Comparison of ENCODE assay signal across 8 cellular contexts in the genomic region with DNA sequence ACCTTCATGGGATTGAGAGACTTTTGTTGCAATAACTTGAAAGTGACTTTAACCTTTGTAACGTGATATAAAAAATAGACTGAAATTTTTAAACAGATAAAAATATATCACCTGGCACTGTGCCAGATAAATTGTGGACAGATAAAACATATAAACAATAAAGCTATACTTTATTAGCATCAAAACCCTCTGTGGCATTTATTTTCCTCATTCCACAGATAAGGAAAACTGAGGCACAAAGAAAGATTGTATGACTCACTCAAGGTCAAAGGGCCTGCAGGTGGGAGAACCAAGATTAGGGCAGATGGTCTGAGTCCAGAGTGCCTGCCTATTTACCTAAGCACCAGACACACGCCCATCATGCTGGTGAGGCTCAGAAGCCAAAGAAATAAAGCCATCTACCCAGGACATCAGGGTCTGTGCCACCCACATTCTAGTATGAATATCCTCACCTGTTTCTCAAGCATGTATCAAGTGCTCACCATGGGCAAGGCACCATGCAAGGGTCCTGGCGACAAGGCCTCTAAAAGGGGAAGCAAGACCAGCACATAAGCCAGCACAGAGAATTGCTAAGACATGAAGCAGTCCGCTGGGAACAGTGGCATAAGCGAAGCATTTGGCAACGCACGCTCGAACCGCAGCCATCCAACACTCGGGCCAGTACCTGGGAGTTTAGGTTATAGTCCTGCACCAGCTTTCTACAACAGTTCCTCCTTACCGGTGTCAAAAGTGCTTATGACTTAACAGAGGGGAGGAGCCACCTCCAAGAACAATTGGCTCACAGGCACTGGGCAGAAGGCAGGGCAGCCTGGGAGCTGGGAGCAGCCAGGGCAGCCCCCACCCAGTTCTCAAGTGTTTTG. TPM values are rescaled to one million over a fixed set of nuclear protein-coding genes. Genes with fewer than 3 reads are reported as not detected.
DNase-seq lines count a peak whose midpoint lies in the region; ATAC-seq and TF ChIP-seq lines count a peak whose summit lies in the region.

No MANE protein-coding gene starts in this region.

- H3K4me1 Mint-ChIP-seq in HFFc6 (ENCODE audit: low read depth) = peaks cover 98% of the 10 kb centered on the region
- peaks cover 94% of the 10 kb centered on the region for H3K4me1 Mint-ChIP-seq in dendritic cell treated with granulocyte-macrophage colony-stimulating factor and Interleukin-4, amounts not matched to agents 40 ng/mL and 50 ng/mL, for 4 days (ENCODE audit: low read depth)

- intact Hi-C loops in dendritic cell treated with granulocyte-macrophage colony-stimulating factor and Interleukin-4, amounts not matched to agents 40 ng/mL and 50 ng/mL, for 4 days (cut with micrococcal nuclease) = loop anchor here (5.0 kb wide), 1 partner anchor 38 kb away; no protein-coding TSS in a partner anchor

- ATAC-seq in GM21447 (IDR thresholded peaks at IDR 0.05; ENCODE audit: unreplicated experiment) = no peak
- no peak for ATAC-seq in GM21786 (IDR thresholded peaks at IDR 0.05; ENCODE audit: unreplicated experiment)

- H3K4me3 ChIP-seq in ACC112 (ENCODE audit: low read depth, low read length) (peak overlapping the region; percentile 47; the same call in 1 of the 2 replicates), muscle layer of colon (ENCODE audit: low read depth in 1 of 2, low read length in 2 of 2) (peak overlapping the region in 1 of 2 donors; percentile 39)

- H3K4me3 Mint-ChIP-seq in HFFc6 = peak overlapping the region; percentile 66
- peak overlapping the region; percentile 60 for H3K4me3 Mint-ChIP-seq in dendritic cell treated with granulocyte-macrophage colony-stimulating factor and Interleukin-4, amounts not matched to agents 40 ng/mL and 50 ng/mL, for 4 days

- peak overlapping the region; percentile 90 for H3K27ac Mint-ChIP-seq in HFFc6
- peak overlapping the region; percentile 84 for H3K27ac Mint-ChIP-seq in dendritic cell treated with granulocyte-macrophage colony-stimulating factor and Interleukin-4, amounts not matched to agents 40 ng/mL and 50 ng/mL, for 4 days

- peaks cover 4% of the 10 kb centered on the region for H3K27me3 Mint-ChIP-seq in HFFc6 (ENCODE audit: insufficient read depth)
- H3K27me3 Mint-ChIP-seq in dendritic cell treated with granulocyte-macrophage colony-stimulating factor and Interleukin-4, amounts not matched to agents 40 ng/mL and 50 ng/mL, for 4 days = no peaks in the 10 kb centered on the region

- H3K4me1 ChIP-seq in ACC112 (ENCODE audit: control insufficient read depth, insufficient read depth, low read length, unreplicated experiment) = peaks cover 94% of the 10 kb centered on the region
- peaks cover 97% of the 10 kb centered on the region for H3K4me1 ChIP-seq in muscle layer of colon (ENCODE audit: insufficient read depth, low read length)

- H3K27ac ChIP-seq in ACC112 (ENCODE audit: low read depth, low read length) = peak overlapping the region; percentile 87
- H3K27ac ChIP-seq in muscle layer of colon (ENCODE audit: low read depth, low read length) = peak overlapping the region; percentile 72

- DNase-seq in HFFc6 (peak; percentile 59), SHP77 (lab: John Stamatoyannopoulos, UW) (peak; percentile 72 to 73)
- no peak for DNase-seq in stimulated activated CD4-positive, alpha-beta T cell treated with anti-CD3 and anti-CD28 coated beads, Interleukin-1b, Interleukin-23, amount 100 ng/mL, for 48 hours

- peaks cover 90% of the 10 kb centered on the region for H3K79me2 ChIP-seq in ACC112 (ENCODE audit: control insufficient read depth, insufficient read depth, low read length, unreplicated experiment)

- no peaks in the 10 kb centered on the region for H3K9me3 Mint-ChIP-seq in HFFc6
- H3K9me3 Mint-ChIP-seq in dendritic cell treated with granulocyte-macrophage colony-stimulating factor and Interleukin-4, amounts not matched to agents 40 ng/mL and 50 ng/mL, for 4 days = no peaks in the 10 kb centered on the region

- peak overlapping the region; percentile 84 for H3K9ac ChIP-seq in muscle layer of colon (ENCODE audit: low read length)

- H3K27me3 ChIP-seq in ACC112 (ENCODE audit: insufficient read depth, low read length) (no peaks in the 10 kb centered on the region), muscle layer of colon (ENCODE audit: control insufficient read depth in 1 of 2, insufficient read depth in 2 of 2, low read length in 2 of 2) (no peaks in the 10 kb centered on the region)

- no peak overlapping the region for H2AFZ ChIP-seq in ACC112 (ENCODE audit: low read length, unreplicated experiment)

- peaks cover 32% of the 10 kb centered on the region for H3K36me3 Mint-ChIP-seq in HFFc6 (ENCODE audit: low read depth)
- H3K36me3 Mint-ChIP-seq in dendritic cell treated with granulocyte-macrophage colony-stimulating factor and Interleukin-4, amounts not matched to agents 40 ng/mL and 50 ng/mL, for 4 days (ENCODE audit: low read depth) = peaks cover 49% of the 10 kb centered on the region

- no peak for TF ChIP-seq CTCF in HFFc6 (IDR thresholded peaks at IDR 0.05)

- H3K36me3 ChIP-seq in ACC112 (ENCODE audit: insufficient read depth, low read length) = no peaks in the 10 kb centered on the region; the same call in 1 of the 2 replicates
- H3K36me3 ChIP-seq in muscle layer of colon (ENCODE audit: insufficient read depth, low read length) = peaks cover 16% of the 10 kb centered on the region

- H3K9me3 ChIP-seq in muscle layer of colon (ENCODE audit: low read length) = no peaks in the 10 kb centered on the region

RNA-seq across cellular contexts. Expression of a gene that starts 17.6 kb away (rescaled TPM):
- total RNA-seq in HFFc6 (2021; fragmentation: NEBNext Ultra II Directional; extraction: Animal tissue kit (Norgen Biotek cat#: 25700)) = 1,000 to 10,000 TPM in 2 of 6 experiments, 100 to 1,000 TPM in 4; 881 to 1,084 (median 937) TPM
